In the genomic region with DNA sequence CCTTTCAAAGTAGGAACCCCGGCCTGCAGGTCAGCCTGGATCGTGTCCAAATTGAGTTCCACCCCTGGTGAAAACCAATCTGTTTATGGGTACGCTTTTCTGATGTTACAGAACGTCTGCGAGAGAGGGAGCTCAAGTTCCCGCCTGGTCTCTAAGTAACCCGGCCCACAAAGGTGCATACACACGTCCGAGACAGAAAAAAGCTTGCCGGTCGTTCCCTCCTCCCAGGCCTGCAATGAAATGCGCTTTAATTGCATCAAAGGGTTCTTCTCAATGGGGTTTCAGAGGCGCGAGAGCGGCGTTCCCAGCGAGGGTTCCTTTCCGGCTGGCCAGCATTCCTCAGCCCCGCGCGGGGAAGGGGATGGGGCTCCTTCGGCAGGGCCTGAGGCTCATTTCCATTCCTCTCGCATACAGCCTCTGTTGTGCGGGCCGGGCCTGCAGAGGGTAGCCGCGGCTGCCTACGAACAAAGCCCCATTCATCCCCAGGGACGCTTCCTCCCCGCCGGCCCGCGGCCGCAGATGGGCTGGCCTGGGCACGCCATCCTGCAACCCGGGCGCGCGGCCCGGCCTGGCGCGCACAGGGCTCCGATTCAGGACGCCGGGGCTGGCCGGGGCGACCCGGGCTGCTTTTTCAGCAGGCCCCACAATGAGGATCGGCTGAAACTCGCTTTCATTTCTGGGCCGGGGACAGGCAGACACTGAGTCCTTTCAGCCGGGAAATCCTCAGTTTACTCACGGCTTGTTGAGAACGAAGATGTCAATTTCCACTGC, we compare ENCODE assay signal across 8 cellular contexts.
DNase-seq lines count a peak whose midpoint lies in the region; ATAC-seq and TF ChIP-seq lines count a peak whose summit lies in the region.

No MANE protein-coding gene starts in this region.

- H3K79me2 ChIP-seq in MM.1S (ENCODE audit: low read length): no peaks in the 10 kb centered on the region

- peak overlapping the region; percentile 98 for H3K4me2 ChIP-seq in MM.1S (ENCODE audit: low read depth, low read length)

- peak overlapping the region; percentile 94 for H3K9ac ChIP-seq in MM.1S (ENCODE audit: low read length)

- TF ChIP-seq EP300 in esophagus muscularis mucosa (IDR thresholded peaks at IDR 0.05): no peak

- H3K36me3 Mint-ChIP-seq in WTC11 (no peaks in the 10 kb centered on the region), type B pancreatic cell (no peaks in the 10 kb centered on the region)

- H3K4me1 Mint-ChIP-seq in WTC11 (peaks cover 68% of the 10 kb centered on the region), type B pancreatic cell (ENCODE audit: unreplicated experiment) (peaks cover 82% of the 10 kb centered on the region)

- peak overlapping the region; percentile 63 for H2AFZ ChIP-seq in MM.1S (ENCODE audit: low read length)

- TF ChIP-seq CTCF in HEK293 (tag by site-specific recombination; IDR thresholded peaks at IDR 0.05) (no peak), MM.1S (IDR thresholded peaks at IDR 0.05; ENCODE audit: low read length) (peak; percentile 54), WTC11 (IDR thresholded peaks at IDR 0.05) (no peak), esophagus muscularis mucosa (IDR thresholded peaks at IDR 0.05) (peak in 2 of 3 experiments; percentile 13 to 25), type B pancreatic cell (conservative IDR thresholded peaks at IDR 0.05) (no peak)

- H3K4me3 ChIP-seq in HEK293 (ENCODE audit: low read depth, low read length): peak overlapping the region; percentile 37
- peak overlapping the region; percentile 77 for H3K4me3 ChIP-seq in MM.1S (ENCODE audit: low read length)
- H3K4me3 ChIP-seq in esophagus muscularis mucosa: peak overlapping the region; percentile 58 to 70 (median 64)

- H3K27me3 Mint-ChIP-seq in WTC11 (ENCODE audit: low read depth): peaks cover 75% of the 10 kb centered on the region
- no peaks in the 10 kb centered on the region for H3K27me3 Mint-ChIP-seq in type B pancreatic cell

- no peak for TF ChIP-seq POLR2A in esophagus muscularis mucosa (IDR thresholded peaks at IDR 0.05; ENCODE audit: low read depth)

- WGBS in esophagus muscularis mucosa: 3% methylated on average over 36 of the region's 54 CpGs

- H3F3A ChIP-seq in MM.1S (ENCODE audit: insufficient read depth, low read length): peaks cover 29% of the 10 kb centered on the region

- H3K4me3 Mint-ChIP-seq in WTC11 (peak overlapping the region; percentile 82), type B pancreatic cell (peak overlapping the region; percentile 88)

- POLR2A ChIA-PET in HEK293 (lab: Yijun Ruan, JAX) (interaction anchor here (0.5 to 1.0 kb wide), 3 partner anchors 54 to 913 kb away, joined by 3 to 6 read pairs (median 3); partner anchors contain the start of gene SPRED1), WTC11 (lab: Charles Lee) (interaction anchor here (0.7 to 1.4 kb wide), 5 partner anchors 176 to 367 kb away, joined by 3 to 8 read pairs (median 6); partner anchors contain the start of gene SPRED1)

- DNase-seq in stimulated activated CD4-positive, alpha-beta T cell treated with anti-CD3 and anti-CD28 coated beads, Interleukin-15, amount 100 ng/mL, for 24 hours: peak; percentile 30
- DNase-seq in stimulated activated CD4-positive, alpha-beta T cell treated with anti-CD3 and anti-CD28 coated beads, Interleukin-4, amount 100 ng/mL, for 1 hour: no peak
- DNase-seq in MM.1S (peak; percentile 93), WTC11 (ENCODE audit: low spot score) (peak; percentile 91), esophagus muscularis mucosa (ENCODE audit: extremely low spot score) (no peak), middle frontal gyrus (ENCODE audit: extremely low spot score, low spot score) (peak; percentile 86), type B pancreatic cell (ENCODE audit: extremely low spot score, unreplicated experiment) (peak; percentile 88)

- no peaks in the 10 kb centered on the region for H4K20me1 ChIP-seq in MM.1S (ENCODE audit: insufficient read depth, low read length)

- H3K36me3 ChIP-seq in HEK293 (ENCODE audit: control insufficient read depth in 2 of 2, insufficient read depth in 1 of 2, low read length in 2 of 2) (no peaks in the 10 kb centered on the region), MM.1S (replicated peaks; ENCODE audit: insufficient read depth, low read length) (no peaks in the 10 kb centered on the region), esophagus muscularis mucosa (no peaks in the 10 kb centered on the region)

- H3K27me3 ChIP-seq in MM.1S (replicated peaks; ENCODE audit: insufficient read depth, low read length) (no peaks in the 10 kb centered on the region), esophagus muscularis mucosa (no peaks in the 10 kb centered on the region)

- intact Hi-C loops in esophagus muscularis mucosa (cut with DNase I): loop anchor here (2.0 to 5.0 kb wide), 2 partner anchors 60 to 178 kb away; no protein-coding TSS in a partner anchor

- H3K27ac ChIP-seq in HEK293 (ENCODE audit: extremely low read depth, low read depth, low read length): peak overlapping the region; percentile 96
- peak overlapping the region; percentile 98 for H3K27ac ChIP-seq in MM.1S (ENCODE audit: low read length)
- peak overlapping the region; percentile 80 to 87 (median 84) for H3K27ac ChIP-seq in esophagus muscularis mucosa (replicated peaks in 1 of 4)

- ATAC-seq in WTC11: peak; percentile 93

- H3K9me3 Mint-ChIP-seq in WTC11: no peaks in the 10 kb centered on the region
- no peaks in the 10 kb centered on the region for H3K9me3 Mint-ChIP-seq in type B pancreatic cell

- H3K4me1 ChIP-seq in HEK293 (ENCODE audit: control insufficient read depth, insufficient read depth, low read length): peaks cover 17% of the 10 kb centered on the region
- H3K4me1 ChIP-seq in MM.1S (ENCODE audit: low read length): peaks cover 62% of the 10 kb centered on the region
- H3K4me1 ChIP-seq in esophagus muscularis mucosa: peaks cover 22 to 42% (median 40%) of the 10 kb centered on the region in 4 donors

- H3K9me2 ChIP-seq in MM.1S (replicated peaks; ENCODE audit: insufficient read depth, low read length): no peaks in the 10 kb centered on the region

- H3K9me3 ChIP-seq in HEK293 (ENCODE audit: control insufficient read depth, insufficient read depth, low read depth, low read length) (no peaks in the 10 kb centered on the region), MM.1S (replicated peaks; ENCODE audit: insufficient read depth, low read length) (no peaks in the 10 kb centered on the region), esophagus muscularis mucosa (no peaks in the 10 kb centered on the region)

- peak overlapping the region; percentile 96 for H3K27ac Mint-ChIP-seq in WTC11
- H3K27ac Mint-ChIP-seq in type B pancreatic cell: peak overlapping the region; percentile 97

- CTCF ChIA-PET in HEK293 (lab: Yijun Ruan, JAX) (interaction anchor here (0.6 to 0.9 kb wide), 2 partner anchors 12 to 70 kb away, joined by 3 read pairs; no protein-coding TSS in a partner anchor), WTC11 (lab: Charles Lee) (interaction anchor here (0.6 to 1.5 kb wide), 4 partner anchors 13 to 837 kb away, joined by 3 to 10 read pairs (median 6); partner anchors contain the start of gene RASGRP1)

TF ChIP-seq in HEK293, 187 proteins besides CTCF, POLR2A, EP300 and RAD21 (continues in another document):
- TF ChIP-seq ZXDB (tag by site-specific recombination; IDR thresholded peaks at IDR 0.05): 0 out of 2 replicates have a peak, but pooled peaks have one; percentile 27

TF ChIP-seq in WTC11, 78 proteins besides CTCF, POLR2A, EP300 and RAD21 (continues in another document):
- no peak for TF ChIP-seq OVOL2 (CRISPR knock-in tag; IDR thresholded peaks at IDR 0.05; ENCODE audit: borderline replicate concordance)
- TF ChIP-seq ZNF416 (CRISPR knock-in tag; IDR thresholded peaks at IDR 0.05): no peak
- TF ChIP-seq TEAD1 (CRISPR knock-in tag; IDR thresholded peaks at IDR 0.05): peak; percentile 74; the same call in 1 of the 2 replicates
- TF ChIP-seq E2F5 (CRISPR knock-in tag; IDR thresholded peaks at IDR 0.05): peak; percentile 84; the same call in 1 of the 2 replicates
- TF ChIP-seq, protein P1, sequence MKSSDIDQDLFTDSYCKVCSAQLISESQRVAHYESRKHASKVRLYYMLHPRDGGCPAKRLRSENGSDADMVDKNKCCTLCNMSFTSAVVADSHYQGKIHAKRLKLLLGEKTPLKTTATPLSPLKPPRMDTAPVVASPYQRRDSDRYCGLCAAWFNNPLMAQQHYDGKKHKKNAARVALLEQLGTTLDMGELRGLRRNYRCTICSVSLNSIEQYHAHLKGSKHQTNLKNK (CRISPR knock-in tag; IDR thresholded peaks at IDR 0.05): no peak
- peak; percentile 48 for TF ChIP-seq SP1 (CRISPR knock-in tag; conservative IDR thresholded peaks at IDR 0.05)
- no peak for TF ChIP-seq USF1 (CRISPR knock-in tag; IDR thresholded peaks at IDR 0.05)
- no peak for TF ChIP-seq GRHL2 (CRISPR knock-in tag; IDR thresholded peaks at IDR 0.05; ENCODE audit: insufficient replicate concordance, severe bottlenecking)
- 0 out of 2 replicates have a peak, but pooled peaks have one; percentile 40 for TF ChIP-seq CREM (CRISPR knock-in tag; IDR thresholded peaks at IDR 0.05)
- no peak for TF ChIP-seq USF2 (CRISPR knock-in tag; IDR thresholded peaks at IDR 0.05)
- TF ChIP-seq FOXP1 (CRISPR knock-in tag; IDR thresholded peaks at IDR 0.05; ENCODE audit: borderline replicate concordance): peak; percentile 26; the same call in 1 of the 2 replicates
- TF ChIP-seq CREB1 (CRISPR knock-in tag; IDR thresholded peaks at IDR 0.05): no peak

Comparison
In these comparisons a context has a peak if more than half of its experiments do, and no peak if none do; other contexts are left out.
1. DNase-seq: peak in stimulated activated CD4-positive, alpha-beta T cell treated with anti-CD3 and anti-CD28 coated beads, Interleukin-15, amount 100 ng/mL, for 24 hours (single experiment), MM.1S (single experiment), WTC11 (single experiment), middle frontal gyrus (single experiment) and type B pancreatic cell (single experiment); none in stimulated activated CD4-positive, alpha-beta T cell treated with anti-CD3 and anti-CD28 coated beads, Interleukin-4, amount 100 ng/mL, for 1 hour (single experiment) and esophagus muscularis mucosa (single experiment).
2. CTCF ChIP-seq: peak in MM.1S (single experiment) and esophagus muscularis mucosa (2 of 3); none in HEK293 (single experiment), WTC11 (single experiment) and type B pancreatic cell (single experiment).
3. Peak in every context shown above with its lines, with median percentiles within 50 percentile points of each other: H3K27ac ChIP-seq and H3K4me3 ChIP-seq.